2 cellular contexts compared by ENCODE assay signal in the genomic region with DNA sequence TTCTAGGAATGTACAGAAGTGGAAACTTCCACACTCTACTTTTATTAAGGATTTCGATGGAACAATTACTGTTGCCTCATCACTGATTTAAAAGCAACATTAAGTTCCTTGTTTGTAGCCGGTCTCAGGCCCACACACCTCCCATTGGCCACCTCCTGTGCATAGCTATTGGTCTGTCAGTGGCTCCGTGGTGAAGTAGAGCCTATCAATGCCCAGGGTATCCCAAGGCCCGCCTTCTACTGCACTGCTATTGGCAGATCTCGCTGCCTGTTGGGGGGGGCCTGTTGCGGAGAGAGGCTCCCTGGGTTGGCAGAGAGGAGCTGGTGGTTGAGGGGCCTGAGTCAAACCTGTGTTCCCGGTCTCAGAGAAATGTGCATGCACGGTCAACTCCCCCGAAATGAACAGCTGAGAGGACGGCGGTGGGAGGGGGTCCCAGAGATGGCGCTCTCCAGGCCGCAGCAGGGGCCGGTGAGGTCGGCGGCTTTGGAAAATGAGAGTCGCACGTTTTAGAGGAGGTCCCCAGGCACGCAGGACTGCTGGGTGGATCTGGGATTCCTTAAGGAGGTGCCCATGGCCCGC.
TF ChIP-seq lines count a peak whose summit lies in the region.

No MANE protein-coding gene starts in this region.

TF ChIP-seq in HEK293, 187 proteins besides CTCF, POLR2A, EP300 and RAD21 (continued from another document and continues in another):
- TF ChIP-seq, protein P1, sequence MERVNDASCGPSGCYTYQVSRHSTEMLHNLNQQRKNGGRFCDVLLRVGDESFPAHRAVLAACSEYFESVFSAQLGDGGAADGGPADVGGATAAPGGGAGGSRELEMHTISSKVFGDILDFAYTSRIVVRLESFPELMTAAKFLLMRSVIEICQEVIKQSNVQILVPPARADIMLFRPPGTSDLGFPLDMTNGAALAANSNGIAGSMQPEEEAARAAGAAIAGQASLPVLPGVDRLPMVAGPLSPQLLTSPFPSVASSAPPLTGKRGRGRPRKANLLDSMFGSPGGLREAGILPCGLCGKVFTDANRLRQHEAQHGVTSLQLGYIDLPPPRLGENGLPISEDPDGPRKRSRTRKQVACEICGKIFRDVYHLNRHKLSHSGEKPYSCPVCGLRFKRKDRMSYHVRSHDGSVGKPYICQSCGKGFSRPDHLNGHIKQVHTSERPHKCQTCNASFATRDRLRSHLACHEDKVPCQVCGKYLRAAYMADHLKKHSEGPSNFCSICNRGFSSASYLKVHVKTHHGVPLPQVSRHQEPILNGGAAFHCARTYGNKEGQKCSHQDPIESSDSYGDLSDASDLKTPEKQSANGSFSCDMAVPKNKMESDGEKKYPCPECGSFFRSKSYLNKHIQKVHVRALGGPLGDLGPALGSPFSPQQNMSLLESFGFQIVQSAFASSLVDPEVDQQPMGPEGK (tag by site-specific recombination; IDR thresholded peaks at IDR 0.05): peak; percentile 75
- TF ChIP-seq ZBTB48 (tag by site-specific recombination; IDR thresholded peaks at IDR 0.05) (peak; percentile 75), ZNF391 (tag by site-specific recombination; IDR thresholded peaks at IDR 0.05; ENCODE audit: borderline replicate concordance, low read depth) (no peak), ZNF658 (tag by site-specific recombination; IDR thresholded peaks at IDR 0.05) (no peak), ZFHX2 (tag by site-specific recombination; conservative IDR thresholded peaks at IDR 0.05) (no peak), SP7 (tag by site-specific recombination; IDR thresholded peaks at IDR 0.05) (no peak; the same call in 1 of the 2 replicates), ZNF792 (tag by site-specific recombination; IDR thresholded peaks at IDR 0.05) (no peak), ZNF335 (tag by site-specific recombination; conservative IDR thresholded peaks at IDR 0.05) (peak; percentile 88), ZNF549 (tag by site-specific recombination; IDR thresholded peaks at IDR 0.05) (no peak), ZNF248 (tag by site-specific recombination; IDR thresholded peaks at IDR 0.05) (no peak), GLIS2 (tag by site-specific recombination; IDR thresholded peaks at IDR 0.05) (peak; percentile 95), ZNF16 (tag by site-specific recombination; IDR thresholded peaks at IDR 0.05; ENCODE audit: low read depth) (no peak), ZNF341 (tag by site-specific recombination; IDR thresholded peaks at IDR 0.05; ENCODE audit: low read depth) (peak; percentile 86), KLF10 (tag by site-specific recombination; IDR thresholded peaks at IDR 0.05) (no peak), ZNF596 (tag by site-specific recombination; IDR thresholded peaks at IDR 0.05) (no peak), ZNF621 (tag by site-specific recombination; IDR thresholded peaks at IDR 0.05) (no peak), ZNF776 (tag by site-specific recombination; IDR thresholded peaks at IDR 0.05; ENCODE audit: borderline replicate concordance) (no peak)
- TF ChIP-seq, protein P2, sequence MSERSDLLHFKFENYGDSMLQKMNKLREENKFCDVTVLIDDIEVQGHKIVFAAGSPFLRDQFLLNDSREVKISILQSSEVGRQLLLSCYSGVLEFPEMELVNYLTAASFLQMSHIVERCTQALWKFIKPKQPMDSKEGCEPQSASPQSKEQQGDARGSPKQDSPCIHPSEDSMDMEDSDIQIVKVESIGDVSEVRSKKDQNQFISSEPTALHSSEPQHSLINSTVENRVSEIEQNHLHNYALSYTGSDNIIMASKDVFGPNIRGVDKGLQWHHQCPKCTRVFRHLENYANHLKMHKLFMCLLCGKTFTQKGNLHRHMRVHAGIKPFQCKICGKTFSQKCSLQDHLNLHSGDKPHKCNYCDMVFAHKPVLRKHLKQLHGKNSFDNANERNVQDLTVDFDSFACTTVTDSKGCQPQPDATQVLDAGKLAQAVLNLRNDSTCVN (tag by site-specific recombination; optimal IDR thresholded peaks at IDR 0.05): no peak
- TF ChIP-seq, protein P3, sequence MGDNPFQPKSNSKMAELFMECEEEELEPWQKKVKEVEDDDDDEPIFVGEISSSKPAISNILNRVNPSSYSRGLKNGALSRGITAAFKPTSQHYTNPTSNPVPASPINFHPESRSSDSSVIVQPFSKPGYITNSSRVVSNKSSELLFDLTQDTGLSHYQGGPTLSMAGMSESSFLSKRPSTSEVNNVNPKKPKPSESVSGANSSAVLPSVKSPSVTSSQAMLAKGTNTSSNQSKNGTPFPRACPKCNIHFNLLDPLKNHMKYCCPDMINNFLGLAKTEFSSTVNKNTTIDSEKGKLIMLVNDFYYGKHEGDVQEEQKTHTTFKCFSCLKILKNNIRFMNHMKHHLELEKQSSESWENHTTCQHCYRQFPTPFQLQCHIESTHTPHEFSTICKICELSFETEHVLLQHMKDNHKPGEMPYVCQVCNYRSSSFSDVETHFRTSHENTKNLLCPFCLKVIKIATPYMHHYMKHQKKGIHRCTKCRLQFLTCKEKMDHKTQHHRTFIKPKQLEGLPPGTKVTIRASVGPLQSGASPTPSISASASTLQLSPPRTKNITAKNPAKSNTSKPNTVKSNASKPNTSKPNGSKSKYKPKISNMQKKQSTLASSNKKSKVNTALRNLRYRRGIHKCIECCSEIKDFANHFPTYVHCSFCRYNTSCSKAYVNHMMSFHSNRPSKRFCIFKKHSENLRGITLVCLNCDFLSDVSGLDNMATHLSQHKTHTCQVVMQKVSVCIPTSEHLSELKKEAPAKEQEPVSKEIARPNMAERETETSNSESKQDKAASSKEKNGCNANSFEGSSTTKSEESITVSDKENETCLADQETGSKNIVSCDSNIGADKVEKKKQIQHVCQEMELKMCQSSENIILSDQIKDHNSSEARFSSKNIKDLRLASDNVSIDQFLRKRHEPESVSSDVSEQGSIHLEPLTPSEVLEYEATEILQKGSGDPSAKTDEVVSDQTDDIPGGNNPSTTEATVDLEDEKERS (tag by site-specific recombination; IDR thresholded peaks at IDR 0.05): no peak
- TF ChIP-seq, protein P4, sequence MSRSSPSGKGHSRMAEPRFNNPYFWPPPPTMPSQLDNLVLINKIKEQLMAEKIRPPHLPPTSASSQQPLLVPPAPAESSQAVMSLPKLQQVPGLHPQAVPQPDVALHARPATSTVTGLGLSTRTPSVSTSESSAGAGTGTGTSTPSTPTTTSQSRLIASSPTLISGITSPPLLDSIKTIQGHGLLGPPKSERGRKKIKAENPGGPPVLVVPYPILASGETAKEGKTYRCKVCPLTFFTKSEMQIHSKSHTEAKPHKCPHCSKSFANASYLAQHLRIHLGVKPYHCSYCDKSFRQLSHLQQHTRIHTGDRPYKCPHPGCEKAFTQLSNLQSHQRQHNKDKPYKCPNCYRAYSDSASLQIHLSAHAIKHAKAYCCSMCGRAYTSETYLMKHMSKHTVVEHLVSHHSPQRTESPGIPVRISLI (tag by site-specific recombination; IDR thresholded peaks at IDR 0.05): no peak

TF ChIP-seq in GM12878, 131 proteins besides CTCF, POLR2A, EP300 and RAD21 (continued from another document and continues in another):
- TF ChIP-seq, protein P5, sequence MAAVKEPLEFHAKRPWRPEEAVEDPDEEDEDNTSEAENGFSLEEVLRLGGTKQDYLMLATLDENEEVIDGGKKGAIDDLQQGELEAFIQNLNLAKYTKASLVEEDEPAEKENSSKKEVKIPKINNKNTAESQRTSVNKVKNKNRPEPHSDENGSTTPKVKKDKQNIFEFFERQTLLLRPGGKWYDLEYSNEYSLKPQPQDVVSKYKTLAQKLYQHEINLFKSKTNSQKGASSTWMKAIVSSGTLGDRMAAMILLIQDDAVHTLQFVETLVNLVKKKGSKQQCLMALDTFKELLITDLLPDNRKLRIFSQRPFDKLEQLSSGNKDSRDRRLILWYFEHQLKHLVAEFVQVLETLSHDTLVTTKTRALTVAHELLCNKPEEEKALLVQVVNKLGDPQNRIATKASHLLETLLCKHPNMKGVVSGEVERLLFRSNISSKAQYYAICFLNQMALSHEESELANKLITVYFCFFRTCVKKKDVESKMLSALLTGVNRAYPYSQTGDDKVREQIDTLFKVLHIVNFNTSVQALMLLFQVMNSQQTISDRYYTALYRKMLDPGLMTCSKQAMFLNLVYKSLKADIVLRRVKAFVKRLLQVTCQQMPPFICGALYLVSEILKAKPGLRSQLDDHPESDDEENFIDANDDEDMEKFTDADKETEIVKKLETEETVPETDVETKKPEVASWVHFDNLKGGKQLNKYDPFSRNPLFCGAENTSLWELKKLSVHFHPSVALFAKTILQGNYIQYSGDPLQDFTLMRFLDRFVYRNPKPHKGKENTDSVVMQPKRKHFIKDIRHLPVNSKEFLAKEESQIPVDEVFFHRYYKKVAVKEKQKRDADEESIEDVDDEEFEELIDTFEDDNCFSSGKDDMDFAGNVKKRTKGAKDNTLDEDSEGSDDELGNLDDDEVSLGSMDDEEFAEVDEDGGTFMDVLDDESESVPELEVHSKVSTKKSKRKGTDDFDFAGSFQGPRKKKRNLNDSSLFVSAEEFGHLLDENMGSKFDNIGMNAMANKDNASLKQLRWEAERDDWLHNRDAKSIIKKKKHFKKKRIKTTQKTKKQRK (IDR thresholded peaks at IDR 0.05; ENCODE audit: low read depth, low read length): no peak
- TF ChIP-seq, protein P6, sequence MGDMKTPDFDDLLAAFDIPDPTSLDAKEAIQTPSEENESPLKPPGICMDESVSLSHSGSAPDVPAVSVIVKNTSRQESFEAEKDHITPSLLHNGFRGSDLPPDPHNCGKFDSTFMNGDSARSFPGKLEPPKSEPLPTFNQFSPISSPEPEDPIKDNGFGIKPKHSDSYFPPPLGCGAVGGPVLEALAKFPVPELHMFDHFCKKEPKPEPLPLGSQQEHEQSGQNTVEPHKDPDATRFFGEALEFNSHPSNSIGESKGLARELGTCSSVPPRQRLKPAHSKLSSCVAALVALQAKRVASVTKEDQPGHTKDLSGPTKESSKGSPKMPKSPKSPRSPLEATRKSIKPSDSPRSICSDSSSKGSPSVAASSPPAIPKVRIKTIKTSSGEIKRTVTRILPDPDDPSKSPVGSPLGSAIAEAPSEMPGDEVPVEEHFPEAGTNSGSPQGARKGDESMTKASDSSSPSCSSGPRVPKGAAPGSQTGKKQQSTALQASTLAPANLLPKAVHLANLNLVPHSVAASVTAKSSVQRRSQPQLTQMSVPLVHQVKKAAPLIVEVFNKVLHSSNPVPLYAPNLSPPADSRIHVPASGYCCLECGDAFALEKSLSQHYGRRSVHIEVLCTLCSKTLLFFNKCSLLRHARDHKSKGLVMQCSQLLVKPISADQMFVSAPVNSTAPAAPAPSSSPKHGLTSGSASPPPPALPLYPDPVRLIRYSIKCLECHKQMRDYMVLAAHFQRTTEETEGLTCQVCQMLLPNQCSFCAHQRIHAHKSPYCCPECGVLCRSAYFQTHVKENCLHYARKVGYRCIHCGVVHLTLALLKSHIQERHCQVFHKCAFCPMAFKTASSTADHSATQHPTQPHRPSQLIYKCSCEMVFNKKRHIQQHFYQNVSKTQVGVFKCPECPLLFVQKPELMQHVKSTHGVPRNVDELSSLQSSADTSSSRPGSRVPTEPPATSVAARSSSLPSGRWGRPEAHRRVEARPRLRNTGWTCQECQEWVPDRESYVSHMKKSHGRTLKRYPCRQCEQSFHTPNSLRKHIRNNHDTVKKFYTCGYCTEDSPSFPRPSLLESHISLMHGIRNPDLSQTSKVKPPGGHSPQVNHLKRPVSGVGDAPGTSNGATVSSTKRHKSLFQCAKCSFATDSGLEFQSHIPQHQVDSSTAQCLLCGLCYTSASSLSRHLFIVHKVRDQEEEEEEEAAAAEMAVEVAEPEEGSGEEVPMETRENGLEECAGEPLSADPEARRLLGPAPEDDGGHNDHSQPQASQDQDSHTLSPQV (IDR thresholded peaks at IDR 0.05): no peak
- TF ChIP-seq CREM (IDR thresholded peaks at IDR 0.05; ENCODE audit: low read depth) (no peak), NR2C1 (IDR thresholded peaks at IDR 0.05) (no peak)
- TF ChIP-seq, protein P7, sequence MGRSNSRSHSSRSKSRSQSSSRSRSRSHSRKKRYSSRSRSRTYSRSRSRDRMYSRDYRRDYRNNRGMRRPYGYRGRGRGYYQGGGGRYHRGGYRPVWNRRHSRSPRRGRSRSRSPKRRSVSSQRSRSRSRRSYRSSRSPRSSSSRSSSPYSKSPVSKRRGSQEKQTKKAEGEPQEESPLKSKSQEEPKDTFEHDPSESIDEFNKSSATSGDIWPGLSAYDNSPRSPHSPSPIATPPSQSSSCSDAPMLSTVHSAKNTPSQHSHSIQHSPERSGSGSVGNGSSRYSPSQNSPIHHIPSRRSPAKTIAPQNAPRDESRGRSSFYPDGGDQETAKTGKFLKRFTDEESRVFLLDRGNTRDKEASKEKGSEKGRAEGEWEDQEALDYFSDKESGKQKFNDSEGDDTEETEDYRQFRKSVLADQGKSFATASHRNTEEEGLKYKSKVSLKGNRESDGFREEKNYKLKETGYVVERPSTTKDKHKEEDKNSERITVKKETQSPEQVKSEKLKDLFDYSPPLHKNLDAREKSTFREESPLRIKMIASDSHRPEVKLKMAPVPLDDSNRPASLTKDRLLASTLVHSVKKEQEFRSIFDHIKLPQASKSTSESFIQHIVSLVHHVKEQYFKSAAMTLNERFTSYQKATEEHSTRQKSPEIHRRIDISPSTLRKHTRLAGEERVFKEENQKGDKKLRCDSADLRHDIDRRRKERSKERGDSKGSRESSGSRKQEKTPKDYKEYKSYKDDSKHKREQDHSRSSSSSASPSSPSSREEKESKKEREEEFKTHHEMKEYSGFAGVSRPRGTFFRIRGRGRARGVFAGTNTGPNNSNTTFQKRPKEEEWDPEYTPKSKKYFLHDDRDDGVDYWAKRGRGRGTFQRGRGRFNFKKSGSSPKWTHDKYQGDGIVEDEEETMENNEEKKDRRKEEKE (IDR thresholded peaks at IDR 0.05): no peak
- TF ChIP-seq, protein P8, sequence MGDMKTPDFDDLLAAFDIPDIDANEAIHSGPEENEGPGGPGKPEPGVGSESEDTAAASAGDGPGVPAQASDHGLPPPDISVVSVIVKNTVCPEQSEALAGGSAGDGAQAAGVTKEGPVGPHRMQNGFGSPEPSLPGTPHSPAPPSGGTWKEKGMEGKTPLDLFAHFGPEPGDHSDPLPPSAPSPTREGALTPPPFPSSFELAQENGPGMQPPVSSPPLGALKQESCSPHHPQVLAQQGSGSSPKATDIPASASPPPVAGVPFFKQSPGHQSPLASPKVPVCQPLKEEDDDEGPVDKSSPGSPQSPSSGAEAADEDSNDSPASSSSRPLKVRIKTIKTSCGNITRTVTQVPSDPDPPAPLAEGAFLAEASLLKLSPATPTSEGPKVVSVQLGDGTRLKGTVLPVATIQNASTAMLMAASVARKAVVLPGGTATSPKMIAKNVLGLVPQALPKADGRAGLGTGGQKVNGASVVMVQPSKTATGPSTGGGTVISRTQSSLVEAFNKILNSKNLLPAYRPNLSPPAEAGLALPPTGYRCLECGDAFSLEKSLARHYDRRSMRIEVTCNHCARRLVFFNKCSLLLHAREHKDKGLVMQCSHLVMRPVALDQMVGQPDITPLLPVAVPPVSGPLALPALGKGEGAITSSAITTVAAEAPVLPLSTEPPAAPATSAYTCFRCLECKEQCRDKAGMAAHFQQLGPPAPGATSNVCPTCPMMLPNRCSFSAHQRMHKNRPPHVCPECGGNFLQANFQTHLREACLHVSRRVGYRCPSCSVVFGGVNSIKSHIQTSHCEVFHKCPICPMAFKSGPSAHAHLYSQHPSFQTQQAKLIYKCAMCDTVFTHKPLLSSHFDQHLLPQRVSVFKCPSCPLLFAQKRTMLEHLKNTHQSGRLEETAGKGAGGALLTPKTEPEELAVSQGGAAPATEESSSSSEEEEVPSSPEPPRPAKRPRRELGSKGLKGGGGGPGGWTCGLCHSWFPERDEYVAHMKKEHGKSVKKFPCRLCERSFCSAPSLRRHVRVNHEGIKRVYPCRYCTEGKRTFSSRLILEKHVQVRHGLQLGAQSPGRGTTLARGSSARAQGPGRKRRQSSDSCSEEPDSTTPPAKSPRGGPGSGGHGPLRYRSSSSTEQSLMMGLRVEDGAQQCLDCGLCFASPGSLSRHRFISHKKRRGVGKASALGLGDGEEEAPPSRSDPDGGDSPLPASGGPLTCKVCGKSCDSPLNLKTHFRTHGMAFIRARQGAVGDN (IDR thresholded peaks at IDR 0.05): peak; percentile 57
